Comparison of ENCODE assay signal across 31 cellular contexts in genomic region chr2:122899614-122900013, GRCh38.
"Had no signal": no experiment of that assay in that cellular context is flagged by ENCODE, and none has a peak within 500 bp of the region (broad histone marks: within the 10 kb centered on the region; RNA-seq: fewer than 3 reads in every experiment).

No MANE protein-coding gene starts in this region.

- H3K4me1 ChIP-seq: adrenal gland, ascending aorta, body of pancreas, breast epithelium had no signal

- H3K27ac ChIP-seq: adrenal gland, ascending aorta, body of pancreas, brain microvascular endothelial cell, breast epithelium, cardiac muscle cell had no signal

- H3K27me3 ChIP-seq: adrenal gland, ascending aorta, body of pancreas, brain microvascular endothelial cell, breast epithelium, cardiac muscle cell had no signal

- DNase-seq: activated effector memory CD4-positive, alpha-beta T cell treated with anti-CD3 and anti-CD28 coated beads, Interleukin-2, amount 50 U/mL, for 16 hours; activated effector memory CD4-positive, alpha-beta T cell treated with Interleukin-2 at 50 U/mL for 16 hours; activated gamma-delta T cell; activated gamma-delta T cell treated with Interleukin-2 at 50 U/mL for 16 hours; activated naive CD4-positive, alpha-beta T cell; activated naive CD4-positive, alpha-beta T cell treated with anti-CD3 and anti-CD28 coated beads for 36 hours; activated naive CD4-positive, alpha-beta T cell treated with anti-CD3 and anti-CD28 coated beads, Interleukin-2, amount 10 ng/mL, durations not matched to agents 7 days and 5 days; activated naive CD4-positive, alpha-beta T cell treated with anti-CD3 and anti-CD28 coated beads, Interleukin-2, amount 50 U/mL, for 16 hours; activated naive CD4-positive, alpha-beta T cell treated with Interleukin-2 at 50 U/mL for 16 hours; activated naive CD8-positive, alpha-beta T cell treated with anti-CD3 and anti-CD28 coated beads for 36 hours; activated naive CD8-positive, alpha-beta T cell treated with anti-CD3 and anti-CD28 coated beads, Interleukin-2, amount 10 ng/mL, durations not matched to agents 7 days and 5 days; activated naive CD8-positive, alpha-beta T cell treated with anti-CD3 and anti-CD28 coated beads, Interleukin-2, amount 50 U/mL, for 24 hours; activated T-cell treated with anti-CD3 and anti-CD28 coated beads, Interleukin-2, amount 50 U/mL, for 24 hours; activated T-cell treated with anti-CD3 and anti-CD28 coated beads, Interleukin-2, amount 50 U/mL, for 4 hours; activated T-cell treated with anti-CD3 and anti-CD28 coated beads, Interleukin-2, amount 50 U/mL, for 48 hours; activated T-cell treated with anti-CD3 and anti-CD28 coated beads, Interleukin-2, amount 50 U/mL, for 72 hours; adrenal gland; amniotic stem cell; amygdala; anterior cingulate cortex; aorta; body of pancreas; brain microvascular endothelial cell; caudate nucleus; central memory CD4-positive, alpha-beta T cell; cerebellar nuclear complex had no signal

- H3K4me3 ChIP-seq: adrenal gland, ascending aorta, body of pancreas, breast epithelium, cardiac muscle cell had no signal

- H3K9me3 ChIP-seq: adrenal gland, ascending aorta, body of pancreas, breast epithelium had no signal

- ATAC-seq: activated naive CD4-positive, alpha-beta T cell treated with anti-CD3 and anti-CD28 coated beads, Interleukin-2, amount 50 U/mL, for 72 hours; activated naive CD8-positive, alpha-beta T cell treated with anti-CD3 and anti-CD28 coated beads, Interleukin-2, amount 50 U/mL, for 24 hours; activated T-cell treated with anti-CD3 and anti-CD28 coated beads, Interleukin-2, amount 50 U/mL, for 4 hours; activated T-cell treated with anti-CD3 and anti-CD28 coated beads, Interleukin-2, amount 50 U/mL, for 72 hours; activated T-helper 17 cell treated with anti-CD3 and anti-CD28 coated beads, Interleukin-2, amount 50 U/mL, for 72 hours; body of pancreas had no signal

- H3K36me3 ChIP-seq: adrenal gland, ascending aorta, brain microvascular endothelial cell, breast epithelium, cardiac muscle cell had no signal
